In genomic region chr20:49676581-49677291, GRCh38 we compare ENCODE assay signal across 8 cellular contexts. TPM values are rescaled to one million over a fixed set of nuclear protein-coding genes. Genes with fewer than 3 reads are reported as not detected.
DNase-seq lines count a peak whose midpoint lies in the region; ATAC-seq and TF ChIP-seq lines count a peak whose summit lies in the region.

No MANE protein-coding gene starts in this region.

- peaks cover 0 to 5% of the 10 kb centered on the region in 2 donors for H3K36me3 ChIP-seq in neuronal stem cell (replicated peaks in 1 of 2; ENCODE audit: control insufficient read depth in 2 of 2, insufficient read depth in 2 of 2, low read length in 2 of 2)

- H3K27ac ChIP-seq in AG04450 (ENCODE audit: low read depth, low read length): peak overlapping the region; percentile 40
- no peak overlapping the region for H3K27ac ChIP-seq in neuronal stem cell (replicated peaks; ENCODE audit: low read length)

- H2AFZ ChIP-seq in neuronal stem cell (ENCODE audit: low read length): no peak overlapping the region

- peaks cover 54% of the 10 kb centered on the region for H3K4me1 Mint-ChIP-seq in T-helper 17 cell
- peaks cover 67 to 86% of the 10 kb centered on the region in 2 donors for H3K4me1 Mint-ChIP-seq in effector memory CD8-positive, alpha-beta T cell (ENCODE audit: low read depth in 2 of 2)

- no peak overlapping the region for H3K9ac ChIP-seq in neuronal stem cell (ENCODE audit: low read depth, low read length, poor library complexity)

- no peak overlapping the region for H2AK5ac ChIP-seq in neuronal stem cell (ENCODE audit: low read depth, low read length)

- H3K14ac ChIP-seq in neuronal stem cell (ENCODE audit: low read length): no peak overlapping the region

- peak overlapping the region; percentile 95 for H3K27ac Mint-ChIP-seq in T-helper 17 cell
- H3K27ac Mint-ChIP-seq in effector memory CD8-positive, alpha-beta T cell: peak overlapping the region; percentile 93 to 96

- no peak overlapping the region for H2BK120ac ChIP-seq in neuronal stem cell (ENCODE audit: low read depth, low read length)

- ATAC-seq in GM18867 (IDR thresholded peaks at IDR 0.05; ENCODE audit: unreplicated experiment) (peak; percentile 59), HG03354 (IDR thresholded peaks at IDR 0.05; ENCODE audit: poor library complexity, severe bottlenecking, unreplicated experiment) (peak; percentile 54), T-helper 17 cell (peak; percentile 96)
- peak; percentile 91 for ATAC-seq in effector memory CD8-positive, alpha-beta T cell (replicated peaks)

- H3K27me3 Mint-ChIP-seq in T-helper 17 cell: no peaks in the 10 kb centered on the region
- no peaks in the 10 kb centered on the region for H3K27me3 Mint-ChIP-seq in effector memory CD8-positive, alpha-beta T cell

- TF ChIP-seq CTCF in AG04450 (IDR thresholded peaks at IDR 0.05; ENCODE audit: low read depth, low read length): no peak

- no peaks in the 10 kb centered on the region for H3K27me3 ChIP-seq in AG04450 (ENCODE audit: control insufficient read depth, insufficient read depth, low read length)
- H3K27me3 ChIP-seq in neuronal stem cell (ENCODE audit: control insufficient read depth in 3 of 3, insufficient read depth in 3 of 3, low read depth in 1 of 3, low read length in 3 of 3): no peaks in the 10 kb centered on the region

- H3K23ac ChIP-seq in neuronal stem cell (ENCODE audit: low read depth, low read length, poor library complexity): peak overlapping the region; percentile 83

- H2BK15ac ChIP-seq in neuronal stem cell (ENCODE audit: low read length): no peak overlapping the region

- peaks cover 5% of the 10 kb centered on the region for H3K36me3 Mint-ChIP-seq in T-helper 17 cell (ENCODE audit: low read depth)
- H3K36me3 Mint-ChIP-seq in effector memory CD8-positive, alpha-beta T cell (ENCODE audit: insufficient read depth): peaks cover 2% of the 10 kb centered on the region

- H3K4me2 ChIP-seq in neuronal stem cell (ENCODE audit: insufficient read depth, low read length, poor library complexity, severe bottlenecking): no peak overlapping the region

- H3K18ac ChIP-seq in neuronal stem cell (ENCODE audit: low read length): peak overlapping the region; percentile 19

- peaks cover 14 to 19% of the 10 kb centered on the region in 2 donors for H3K4me1 ChIP-seq in neuronal stem cell (ENCODE audit: control insufficient read depth in 2 of 2, insufficient read depth in 1 of 2, low read depth in 1 of 2, low read length in 2 of 2)

- no peak overlapping the region for H2BK5ac ChIP-seq in neuronal stem cell (ENCODE audit: low read length)

- no peaks in the 10 kb centered on the region for H3K79me1 ChIP-seq in neuronal stem cell (ENCODE audit: low read depth, low read length)

- no peak overlapping the region for H4K91ac ChIP-seq in neuronal stem cell (ENCODE audit: low read depth, low read length, poor library complexity)

- H2BK12ac ChIP-seq in neuronal stem cell (ENCODE audit: low read length): no peak overlapping the region

- no peak overlapping the region for H3K4ac ChIP-seq in neuronal stem cell (ENCODE audit: low read length)

- CTCF ChIA-PET in AG04450 (lab: Charles Lee): interaction anchor here (0.5 to 1.0 kb wide), 3 partner anchors 9 to 302 kb away, joined by 3 to 8 read pairs (median 4); no protein-coding TSS in a partner anchor

- POLR2A ChIA-PET in AG04450 (lab: Yijun Ruan, JAX): no interaction called here

- DNase-seq in AG04450 (ENCODE audit: low read depth, low spot score): no peak
- peak in 2 of 3 donors; percentile 29 to 46 for DNase-seq in T-helper 17 cell
- peak; percentile 53 to 62 (median 62) for DNase-seq in effector memory CD8-positive, alpha-beta T cell
- DNase-seq in neuronal stem cell (ENCODE audit: low spot score): no peak
- DNase-seq in NCI-H1048 (lab: John Stamatoyannopoulos, UW): no peak
- DNase-seq in cerebellum (ENCODE audit: low spot score): no peak

- H3K4me3 Mint-ChIP-seq in T-helper 17 cell: peak overlapping the region; percentile 80
- H3K4me3 Mint-ChIP-seq in effector memory CD8-positive, alpha-beta T cell: peak overlapping the region; percentile 66 to 74

- H4K8ac ChIP-seq in neuronal stem cell (ENCODE audit: low read depth, low read length): no peak overlapping the region

- WGBS in neuronal stem cell (ENCODE audit: extremely low coverage in 2 of 2, insufficient read length in 2 of 2, insufficient replicate concordance in 1 of 2), 2 donors: no CpG with 5 or more reads among the region's 6 CpGs

- H3K9me3 ChIP-seq in AG04450 (ENCODE audit: control insufficient read depth, insufficient read depth, low read length) (no peaks in the 10 kb centered on the region), T-helper 17 cell (ENCODE audit: control insufficient read depth, low read length, poor library complexity, severe bottlenecking) (no peaks in the 10 kb centered on the region), neuronal stem cell (replicated peaks in 1 of 2; ENCODE audit: control insufficient read depth in 2 of 2, insufficient read depth in 1 of 2, low read depth in 1 of 2, low read length in 2 of 2) (no peaks in the 10 kb centered on the region)

- no peaks in the 10 kb centered on the region for H3K9me3 Mint-ChIP-seq in effector memory CD8-positive, alpha-beta T cell

- H3K4me3 ChIP-seq in AG04450 (ENCODE audit: low read depth, low read length) (no peak overlapping the region), neuronal stem cell (ENCODE audit: low read length in 2 of 2) (no peak overlapping the region)

RNA-seq across cellular contexts. Expression of gene B4GALT5, which starts 36.9 kb away (rescaled TPM):
- 28.0 and 32.5 TPM in 2 replicates for polyA plus RNA-seq in AG04450 (2011; rRNA removed)
- polyA minus RNA-seq in AG04450 (2011; rRNA and poly(A)+ RNA removed): 27.6 and 28.3 TPM in 2 replicates
- total RNA-seq in T-helper 17 cell (10 to 100 TPM; 17.3 to 19.0 TPM), cerebellum (38.2 TPM)
- 46.5 TPM for polyA plus RNA-seq in neuronal stem cell (2013, experiment 1 of 2)
- 48.5 TPM for polyA plus RNA-seq in neuronal stem cell (2013, experiment 2 of 2)

Comparison
In these comparisons a context has a peak if more than half of its experiments do, and no peak if none do; other contexts are left out.
1. DNase-seq: peak in T-helper 17 cell (2 of 3) and effector memory CD8-positive, alpha-beta T cell (3 of 3); none in AG04450 (single experiment), neuronal stem cell (single experiment), NCI-H1048 (single experiment) and cerebellum (single experiment).
2. Peak in every context shown above with its lines, with median percentiles within 50 percentile points of each other: ATAC-seq.